8 cellular contexts compared by ENCODE assay signal in genomic region chr1:2585318-2586092, GRCh38. TPM values are rescaled to one million over a fixed set of nuclear protein-coding genes. Genes with fewer than 3 reads are reported as not detected.
DNase-seq lines count a peak whose midpoint lies in the region; ATAC-seq, FAIRE-seq and TF ChIP-seq lines count a peak whose summit lies in the region.

No MANE protein-coding gene starts in this region.

- no peak for TF ChIP-seq CTCF in C4-2B (conservative IDR thresholded peaks at IDR 0.05)
- no peak for TF ChIP-seq CTCF in ascending aorta (IDR thresholded peaks at IDR 0.05)
- no peak for TF ChIP-seq CTCF in hepatocyte (IDR thresholded peaks at IDR 0.05; ENCODE audit: poor library complexity)

- H3K4me3 ChIP-seq in ascending aorta (peak overlapping the region; percentile 79 to 85), hepatocyte (peak overlapping the region; percentile 53)

- H3K9me2 ChIP-seq in hepatocyte (replicated peaks; ENCODE audit: insufficient read depth) = no peaks in the 10 kb centered on the region

- ATAC-seq in sciatic nerve = peak; percentile 68

- H3K27ac ChIP-seq in C4-2B (peak overlapping the region; percentile 83), ascending aorta (peak overlapping the region; percentile 91 to 94), hepatocyte (peak overlapping the region; percentile 97)

- H3K9me3 ChIP-seq in ascending aorta = no peaks in the 10 kb centered on the region
- no peaks in the 10 kb centered on the region for H3K9me3 ChIP-seq in hepatocyte (ENCODE audit: low read depth)

- H4K20me1 ChIP-seq in hepatocyte (ENCODE audit: insufficient read depth, poor library complexity, severe bottlenecking) = no peaks in the 10 kb centered on the region

- no peaks in the 10 kb centered on the region for H3K9me3 Mint-ChIP-seq in T-helper 2 cell treated with Interferon-gamma antibody and Interleukin-4, amounts not matched to agents 5 μg/mL and 100 μg/mL, for 36 hours

- H3K79me2 ChIP-seq in hepatocyte = peaks cover 10% of the 10 kb centered on the region

- DNase-seq in GM19239 (ENCODE audit: insufficient read length, low spot score) (peak; percentile 64), HuH-7 (ENCODE audit: low spot score) (peak; percentile 63), ascending aorta (ENCODE audit: low spot score in 2 of 2) (peak; percentile 55 to 87), hepatocyte (ENCODE audit: low spot score) (peak; percentile 81), sciatic nerve (ENCODE audit: low spot score) (peak; percentile 85), NCI-H2196 (lab: John Stamatoyannopoulos, UW; ENCODE audit: unreplicated experiment) (no peak)
- peak; percentile 72 for DNase-seq in T-helper 2 cell treated with Interferon-gamma antibody and Interleukin-4, amounts not matched to agents 5 μg/mL and 100 μg/mL, for 36 hours (ENCODE audit: low spot score)

- H3K4me1 ChIP-seq in ascending aorta (peaks cover 13 to 14% of the 10 kb centered on the region in 2 donors), hepatocyte (ENCODE audit: insufficient read depth) (peaks cover 26% of the 10 kb centered on the region)

- peaks cover 0 to 4% of the 10 kb centered on the region in 2 donors for H3K36me3 ChIP-seq in ascending aorta
- no peaks in the 10 kb centered on the region for H3K36me3 ChIP-seq in hepatocyte (replicated peaks; ENCODE audit: insufficient read depth, low read depth)

- H3K4me1 Mint-ChIP-seq in T-helper 2 cell treated with Interferon-gamma antibody and Interleukin-4, amounts not matched to agents 5 μg/mL and 100 μg/mL, for 36 hours (ENCODE audit: low read depth) = peaks cover 29% of the 10 kb centered on the region

- peaks cover 9% of the 10 kb centered on the region for H3K36me3 Mint-ChIP-seq in T-helper 2 cell treated with Interferon-gamma antibody and Interleukin-4, amounts not matched to agents 5 μg/mL and 100 μg/mL, for 36 hours (ENCODE audit: low read depth)

- WGBS in hepatocyte (ENCODE audit: low lambda C conversion rate, missing lambda C conversion rate) = 1% methylated on average over 18 of the region's 28 CpGs

- H3K4me2 ChIP-seq in hepatocyte = peak overlapping the region; percentile 91

- H3K27ac Mint-ChIP-seq in T-helper 2 cell treated with Interferon-gamma antibody and Interleukin-4, amounts not matched to agents 5 μg/mL and 100 μg/mL, for 36 hours = peak overlapping the region; percentile 96

- intact Hi-C loops in ascending aorta (cut with DNase I) = loop anchor here (1.0 to 10.0 kb wide), 8 partner anchors 37 to 1317 kb away; partner anchors contain the start of genes C1orf174, FAAP20, MORN1 and PANK4
- intact Hi-C loops in sciatic nerve (cut with DNase I) = no loop called here

- H2AFZ ChIP-seq in hepatocyte = peak overlapping the region; percentile 29

- peak; percentile 93 for FAIRE-seq in GM19239 (lab: Jason Lieb, UNC)

- H3K27me3 ChIP-seq in ascending aorta = no peaks in the 10 kb centered on the region
- H3K27me3 ChIP-seq in hepatocyte = no peaks in the 10 kb centered on the region

- no peaks in the 10 kb centered on the region for H3K27me3 Mint-ChIP-seq in T-helper 2 cell treated with Interferon-gamma antibody and Interleukin-4, amounts not matched to agents 5 μg/mL and 100 μg/mL, for 36 hours (ENCODE audit: low read depth)

- H3K4me3 Mint-ChIP-seq in T-helper 2 cell treated with Interferon-gamma antibody and Interleukin-4, amounts not matched to agents 5 μg/mL and 100 μg/mL, for 36 hours = peak overlapping the region; percentile 92

RNA-seq across cellular contexts. Expression of gene PRXL2B, which starts 1.1 kb away (rescaled TPM):
- total RNA-seq in ascending aorta = 20.1 TPM
- 21.4 and 36.7 TPM in 2 replicates for total RNA-seq in hepatocyte
- polyA plus RNA-seq in hepatocyte = 39.6 and 41.4 TPM in 2 replicates
- 23.9 TPM for total RNA-seq in sciatic nerve

RNA-seq across cellular contexts. Expression of gene TNFRSF14, which starts 29.3 kb away (rescaled TPM):
- total RNA-seq in ascending aorta (141 TPM), hepatocyte (2.7 and 6.1 TPM in 2 replicates), sciatic nerve (73.3 TPM)
- polyA plus RNA-seq in hepatocyte = 5.3 and 5.4 TPM in 2 replicates

RNA-seq across cellular contexts. Expression of gene MMEL1, which starts 47.3 kb away (rescaled TPM):
- total RNA-seq in ascending aorta (not detected), hepatocyte (0.32 and 0.93 TPM in 2 replicates), sciatic nerve (1.7 TPM)
- 1.8 TPM in 1 of 2 replicates, not detected in the other for polyA plus RNA-seq in hepatocyte

RNA-seq across cellular contexts. Expression of gene HES5, which starts 55.4 kb away (rescaled TPM):
- total RNA-seq in ascending aorta (not detected), hepatocyte (not detected in 2 replicates), sciatic nerve (2.1 TPM)
- polyA plus RNA-seq in hepatocyte = 1.0 TPM in 2 replicates

RNA-seq across cellular contexts. Expression of gene PANK4, which starts 59.1 kb away (rescaled TPM):
- total RNA-seq in ascending aorta (80.5 TPM), hepatocyte (18.5 and 20.4 TPM in 2 replicates), sciatic nerve (32.3 TPM)
- 21.3 and 21.5 TPM in 2 replicates for polyA plus RNA-seq in hepatocyte

Comparison
In these comparisons a context has a peak if more than half of its experiments do, and no peak if none do; other contexts are left out.
1. RNA of gene TNFRSF14, which starts 29.3 kb away (total RNA-seq): 141 TPM in ascending aorta (single experiment) and 73.3 TPM in sciatic nerve (single experiment); 2.7 to 6.1 TPM in hepatocyte; every median in the first group is over 10 times any median in the second.
2. Peak in every context shown above with its lines, with median percentiles within 50 percentile points of each other: H3K27ac ChIP-seq.